ENCODE assay signal across 21 cellular contexts in the genomic region with DNA sequence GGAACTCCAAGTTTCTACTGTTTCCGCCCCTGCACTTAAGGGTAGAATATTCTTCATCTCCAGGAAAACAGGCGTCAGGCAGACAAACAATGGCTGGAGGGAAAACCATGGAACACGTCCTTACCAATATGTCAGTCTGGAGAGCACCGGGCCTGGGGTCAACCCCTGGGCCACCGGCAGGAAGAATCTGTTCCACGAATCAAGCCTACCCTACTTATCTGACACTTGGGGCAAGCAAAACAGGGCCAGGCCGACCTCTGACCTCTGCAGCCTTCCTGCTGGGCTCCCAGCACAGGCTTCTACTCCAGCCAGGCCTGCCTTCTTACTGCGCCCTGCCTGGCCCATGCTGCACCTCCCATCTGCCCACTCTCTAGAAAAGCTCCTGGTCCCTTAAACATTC.
"Had no signal": no experiment of that assay in that cellular context is flagged by ENCODE, and none has a peak within 500 bp of the region (broad histone marks: within the 10 kb centered on the region; RNA-seq: fewer than 3 reads in every experiment).

No MANE protein-coding gene starts in this region.

- H3K4me3 Mint-ChIP-seq: activated CD4-positive, alpha-beta memory T cell treated with anti-CD3 and anti-CD28 coated beads, Interleukin-2, amount 10 ng/mL, durations not matched to agents 7 days and 5 days; activated CD8-positive, alpha-beta memory T cell treated with anti-CD3 and anti-CD28 coated beads, Interleukin-2, amount 10 ng/mL, durations not matched to agents 7 days and 5 days; activated naive CD8-positive, alpha-beta T cell treated with anti-CD3 and anti-CD28 coated beads, Interleukin-2, amount 10 ng/mL, durations not matched to agents 7 days and 5 days; brain; naive thymus-derived CD8-positive, alpha-beta T cell had no signal

- FAIRE-seq: endothelial cell of umbilical vein, TTC549 had no signal

- H3K27me3 ChIP-seq: colonic mucosa, esophagus squamous epithelium, stomach had no signal

- H3K36me3 ChIP-seq: colonic mucosa had no signal

- H3K9me3 ChIP-seq: colonic mucosa, esophagus squamous epithelium, stomach had no signal

- DNase-seq: activated CD4-positive, alpha-beta memory T cell treated with anti-CD3 and anti-CD28 coated beads, Interleukin-2, amount 10 ng/mL, durations not matched to agents 7 days and 5 days; activated CD4-positive, alpha-beta T cell treated with anti-CD3 and anti-CD28 coated beads for 48 hours; activated CD4-positive, CD25-positive, alpha-beta regulatory T cell; activated CD8-positive, alpha-beta memory T cell treated with anti-CD3 and anti-CD28 coated beads, Interleukin-2, amount 10 ng/mL, durations not matched to agents 7 days and 5 days; activated naive CD4-positive, alpha-beta T cell treated with Interleukin-2 at 50 U/mL for 16 hours; activated naive CD8-positive, alpha-beta T cell treated with anti-CD3 and anti-CD28 coated beads, Interleukin-2, amount 10 ng/mL, durations not matched to agents 7 days and 5 days; central memory CD4-positive, alpha-beta T cell; colonic mucosa; effector CD8-positive, alpha-beta T cell; esophagus squamous epithelium; mesenchymal stem cell; naive thymus-derived CD8-positive, alpha-beta T cell; nucleus accumbens; stimulated activated CD4-positive, alpha-beta T cell treated with anti-CD3 and anti-CD28 coated beads, Interleukin-2, amount 100 ng/mL, for 24 hours; stomach; T-helper 2 cell; trophoblast cell had no signal

- H3K27me3 Mint-ChIP-seq: activated CD4-positive, alpha-beta memory T cell treated with anti-CD3 and anti-CD28 coated beads, Interleukin-2, amount 10 ng/mL, durations not matched to agents 7 days and 5 days; activated CD8-positive, alpha-beta memory T cell treated with anti-CD3 and anti-CD28 coated beads, Interleukin-2, amount 10 ng/mL, durations not matched to agents 7 days and 5 days; activated naive CD8-positive, alpha-beta T cell treated with anti-CD3 and anti-CD28 coated beads, Interleukin-2, amount 10 ng/mL, durations not matched to agents 7 days and 5 days; brain; naive thymus-derived CD8-positive, alpha-beta T cell had no signal

- H3K27ac Mint-ChIP-seq: activated CD4-positive, alpha-beta memory T cell treated with anti-CD3 and anti-CD28 coated beads, Interleukin-2, amount 10 ng/mL, durations not matched to agents 7 days and 5 days; activated CD8-positive, alpha-beta memory T cell treated with anti-CD3 and anti-CD28 coated beads, Interleukin-2, amount 10 ng/mL, durations not matched to agents 7 days and 5 days; activated naive CD8-positive, alpha-beta T cell treated with anti-CD3 and anti-CD28 coated beads, Interleukin-2, amount 10 ng/mL, durations not matched to agents 7 days and 5 days; activated T-helper 2 cell treated with anti-CD3 and anti-CD28 coated beads, Interferon-gamma antibody, Interleukin-2, Interleukin-4, amounts not matched to agents 10 μg/mL and 5 μg/mL and 100 μg/mL, durations not matched to agents 14 hours and 24 hours and 36 hours had no signal

- H3K4me3 ChIP-seq: colonic mucosa, esophagus squamous epithelium, stomach had no signal

- H3K9me3 Mint-ChIP-seq: activated CD4-positive, alpha-beta memory T cell treated with anti-CD3 and anti-CD28 coated beads, Interleukin-2, amount 10 ng/mL, durations not matched to agents 7 days and 5 days; activated naive CD8-positive, alpha-beta T cell treated with anti-CD3 and anti-CD28 coated beads, Interleukin-2, amount 10 ng/mL, durations not matched to agents 7 days and 5 days; activated T-helper 2 cell treated with anti-CD3 and anti-CD28 coated beads, Interferon-gamma antibody, Interleukin-2, Interleukin-4, amounts not matched to agents 10 μg/mL and 5 μg/mL and 100 μg/mL, durations not matched to agents 14 hours and 24 hours and 36 hours; brain; naive thymus-derived CD8-positive, alpha-beta T cell had no signal

- ATAC-seq: activated CD8-positive, alpha-beta memory T cell treated with anti-CD3 and anti-CD28 coated beads, Interleukin-2, amount 10 ng/mL, durations not matched to agents 7 days and 5 days; naive thymus-derived CD8-positive, alpha-beta T cell had no signal

- H3K4me1 ChIP-seq: colonic mucosa had no signal

- H3K27ac ChIP-seq: colonic mucosa, esophagus squamous epithelium, stomach had no signal

- H3K4me1 Mint-ChIP-seq: activated CD4-positive, alpha-beta memory T cell treated with anti-CD3 and anti-CD28 coated beads, Interleukin-2, amount 10 ng/mL, durations not matched to agents 7 days and 5 days; activated CD8-positive, alpha-beta memory T cell treated with anti-CD3 and anti-CD28 coated beads, Interleukin-2, amount 10 ng/mL, durations not matched to agents 7 days and 5 days had no signal
